In the genomic region with DNA sequence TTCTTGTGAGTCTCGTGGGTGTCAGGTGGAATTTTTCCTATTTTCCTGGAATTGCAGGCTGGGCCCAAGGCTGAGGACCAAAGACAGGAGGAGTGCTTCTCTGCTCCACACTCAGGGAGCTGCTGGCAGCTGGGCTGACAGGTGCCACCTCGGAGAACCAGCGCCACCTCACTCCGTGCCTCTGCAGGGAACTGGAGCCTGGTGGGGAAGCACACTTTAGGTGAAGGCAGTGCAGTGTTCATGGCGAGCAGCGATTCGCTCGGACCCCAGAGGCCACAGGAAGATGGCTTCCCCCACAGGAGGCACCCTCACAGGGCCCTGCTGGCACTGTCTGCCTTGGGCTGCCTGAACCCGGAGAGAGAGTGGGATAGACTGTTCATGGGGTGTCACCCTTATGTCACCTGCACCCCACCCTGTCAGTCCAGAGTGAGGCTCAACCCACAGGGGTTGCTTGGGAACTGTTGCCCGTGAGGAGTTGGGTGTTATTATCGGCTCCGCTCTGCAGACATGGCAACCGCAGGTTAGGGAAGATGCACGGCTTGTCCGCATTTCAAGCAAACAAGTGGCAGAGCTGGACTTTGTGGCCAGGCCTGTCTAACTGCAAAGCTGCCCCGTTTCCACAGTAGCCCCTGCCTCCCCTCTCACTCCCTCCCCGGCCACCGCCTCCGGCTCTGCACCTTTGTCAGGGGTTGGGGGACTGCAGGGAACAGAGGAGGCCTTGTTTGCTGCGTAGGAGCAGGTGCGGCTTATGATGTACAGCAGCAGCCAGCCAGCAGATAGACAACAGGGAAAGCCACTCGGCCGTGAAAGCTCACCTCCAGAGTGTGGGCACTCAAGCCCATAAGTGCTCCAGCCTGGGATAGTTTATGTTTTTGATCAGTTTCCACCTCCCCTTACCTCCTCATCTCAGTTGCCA, we compare ENCODE assay signal across 28 cellular contexts. TPM values are rescaled to one million over a fixed set of nuclear protein-coding genes. Genes with fewer than 3 reads are reported as not detected.
DNase-seq lines count a peak whose midpoint lies in the region; ATAC-seq, FAIRE-seq and TF ChIP-seq lines count a peak whose summit lies in the region.
"Had no signal": no experiment of that assay in that cellular context is flagged by ENCODE, and none has a peak within 500 bp of the region (broad histone marks: within the 10 kb centered on the region; RNA-seq: fewer than 3 reads in every experiment).

No MANE protein-coding gene starts in this region.

- peak overlapping the region in 1 of 2 donors; percentile 9 for H3K9ac ChIP-seq in kidney (ENCODE audit: low read length in 2 of 2)
- H3K9ac ChIP-seq: parathyroid adenoma had no signal

- peak overlapping the region in 1 of 2 donors; percentile 16 for H3K27ac ChIP-seq in kidney (ENCODE audit: low read depth in 2 of 2, low read length in 2 of 2)
- H3K27ac ChIP-seq: hepatocyte, parathyroid adenoma, SJSA1 had no signal

- no peaks in the 10 kb centered on the region for H3K9me3 ChIP-seq in kidney (ENCODE audit: control insufficient read depth in 1 of 2, low read length in 2 of 2)
- H3K9me3 ChIP-seq: SJSA1 had no signal

- peaks cover 0 to 3% of the 10 kb centered on the region in 2 donors for H3K36me3 ChIP-seq in kidney (ENCODE audit: control insufficient read depth in 1 of 2, insufficient read depth in 2 of 2, low read length in 2 of 2)
- H3K36me3 ChIP-seq: SJSA1 had no signal

- H3K4me3 ChIP-seq in kidney (ENCODE audit: low read length in 2 of 2): no peak overlapping the region
- H3K4me3 ChIP-seq: hepatocyte, SJSA1 had no signal

- ATAC-seq in GM18867 (IDR thresholded peaks at IDR 0.05; ENCODE audit: unreplicated experiment): no peak
- ATAC-seq: activated CD8-positive, alpha-beta memory T cell treated with anti-CD3 and anti-CD28 coated beads, Interleukin-2, amount 10 ng/mL, durations not matched to agents 7 days and 5 days; HCT116; natural killer cell; Panc1; sciatic nerve had no signal

- TF ChIP-seq CTCF in kidney (IDR thresholded peaks at IDR 0.05; ENCODE audit: borderline replicate concordance, extremely low read depth, insufficient read depth): no peak

- DNase-seq in DMS79 (lab: John Stamatoyannopoulos, UW) (peak; percentile 67), NCI-H2029 (lab: John Stamatoyannopoulos, UW) (peak; percentile 62), NCI-H510A treated with DMSO at 0.1 percent for 48 hours (lab: John Stamatoyannopoulos, UW) (peak; percentile 65), kidney (peak; percentile 74), activated gamma-delta T cell (lab: John Stamatoyannopoulos, UW) (no peak)
- no peak for DNase-seq in stimulated activated CD4-positive, alpha-beta T cell treated with anti-CD3 and anti-CD28 coated beads, Interleukin-4, amount 100 ng/mL, for 24 hours
- DNase-seq: activated CD4-positive, alpha-beta T cell treated with anti-CD3 and anti-CD28 coated beads for 48 hours; activated CD8-positive, alpha-beta memory T cell treated with anti-CD3 and anti-CD28 coated beads, Interleukin-2, amount 10 ng/mL, durations not matched to agents 7 days and 5 days; Calu3; erythroblast; foreskin fibroblast; immature natural killer cell; KG1; midbrain; natural killer cell; NCI-H2227 treated with DMSO at 0.1 percent for 48 hours had no signal

- H3K4me1 ChIP-seq in kidney (ENCODE audit: control insufficient read depth in 1 of 2, insufficient read depth in 1 of 2, low read depth in 1 of 2, low read length in 2 of 2): peaks cover 19 to 43% of the 10 kb centered on the region in 2 donors
- H3K4me1 ChIP-seq: parathyroid adenoma, SJSA1 had no signal

- intact Hi-C loops in kidney (cut with DNase I): no loop called here

- no peak for FAIRE-seq in kidney (lab: Jason Lieb, UNC)

RNA-seq across cellular contexts. Expression of gene TBC1D24, which starts 15.5 kb away (rescaled TPM):
- 25.7 TPM for total RNA-seq in kidney
- polyA plus RNA-seq in kidney (ENCODE audit: insufficient read depth, low read depth, low replicate concordance): 23.9 TPM

RNA-seq across cellular contexts. Expression of gene NTN3, which starts 19.4 kb away (rescaled TPM):
- total RNA-seq in kidney: 0.28 TPM
- polyA plus RNA-seq in kidney (ENCODE audit: insufficient read depth, low read depth, low replicate concordance): not detected
- total RNA-seq: activated CD8-positive, alpha-beta memory T cell treated with anti-CD3 and anti-CD28 coated beads, Interleukin-2, amount 10 ng/mL, durations not matched to agents 7 days and 5 days; activated T-helper 1 cell treated with anti-CD3 and anti-CD28 coated beads, Interleukin-12 subunit alpha, Interleukin-12 subunit beta, Interleukin-2, Interleukin-4 antibody, amounts not matched to agents 30 ng/mL and 10 ng/mL and 1 ng/mL, durations not matched to agents 14 hours and 24 hours and 36 hours; Calu3; HT1080; natural killer cell; subcutaneous adipose tissue; T-helper 1 cell treated with Interleukin-12 subunit alpha and Interleukin-12 subunit beta and Interleukin-4 antibody, amounts not matched to agents 30 ng/mL and 1 ng/mL, for 36 hours; ureter had no signal
- polyA plus RNA-seq: immature natural killer cell had no signal

RNA-seq across cellular contexts. Expression of gene ATP6V0C, which starts 23.3 kb away (rescaled TPM):
- total RNA-seq in kidney: 303 TPM
- 520 TPM for polyA plus RNA-seq in kidney (ENCODE audit: insufficient read depth, low read depth, low replicate concordance)

RNA-seq across cellular contexts. Expression of gene AMDHD2, which starts 29.7 kb away (rescaled TPM):
- total RNA-seq in kidney: 52.1 TPM
- 51.8 TPM for polyA plus RNA-seq in kidney (ENCODE audit: insufficient read depth, low read depth, low replicate concordance)

RNA-seq across cellular contexts. Expression of gene TEDC2, which starts 30.5 kb away (rescaled TPM):
- 1.4 TPM for total RNA-seq in kidney
- 1.7 TPM for polyA plus RNA-seq in kidney (ENCODE audit: insufficient read depth, low read depth, low replicate concordance)

Comparison
In these comparisons a context has a peak if more than half of its experiments do, and no peak if none do; other contexts are left out.
1. DNase-seq: peak in DMS79 (single experiment), NCI-H2029 (single experiment), NCI-H510A treated with DMSO at 0.1 percent for 48 hours (single experiment) and kidney (single experiment); none in activated gamma-delta T cell (single experiment) and stimulated activated CD4-positive, alpha-beta T cell treated with anti-CD3 and anti-CD28 coated beads, Interleukin-4, amount 100 ng/mL, for 24 hours (single experiment).